Comparison of ENCODE assay signal across 27 cellular contexts in the genomic region with DNA sequence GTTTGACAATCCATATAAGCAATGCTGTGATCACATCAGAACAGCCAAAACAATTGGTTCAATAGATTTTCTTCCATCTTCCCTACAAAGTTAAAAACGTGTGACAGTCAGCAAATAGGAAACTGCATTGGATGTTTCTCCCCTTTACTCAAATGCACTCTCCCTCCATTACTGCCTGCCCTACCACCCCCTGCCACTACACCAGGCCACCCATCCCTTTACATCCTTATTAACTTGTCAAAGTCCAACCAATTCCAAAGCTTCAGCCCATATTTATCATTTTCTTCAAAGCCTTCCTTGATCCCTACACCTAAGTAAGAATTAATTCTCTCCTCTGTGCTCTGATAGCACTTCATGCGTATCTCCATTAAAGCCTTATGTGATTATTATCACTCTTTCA. TPM values are rescaled to one million over a fixed set of nuclear protein-coding genes. Genes with fewer than 3 reads are reported as not detected.
DNase-seq lines count a peak whose midpoint lies in the region; ATAC-seq lines count a peak whose summit lies in the region.
"Had no signal": no experiment of that assay in that cellular context is flagged by ENCODE, and none has a peak within 500 bp of the region (broad histone marks: within the 10 kb centered on the region; RNA-seq: fewer than 3 reads in every experiment).

No MANE protein-coding gene starts in this region.

- no peaks in the 10 kb centered on the region for H3K27me3 Mint-ChIP-seq in activated T-cell treated with anti-CD3 and anti-CD28 coated beads, Interleukin-2, amount 50 U/mL, for 24 hours
- no peaks in the 10 kb centered on the region for H3K27me3 Mint-ChIP-seq in activated CD8-positive, alpha-beta T cell treated with anti-CD3 and anti-CD28 coated beads, Interleukin-2, amount 10 ng/mL, durations not matched to agents 7 days and 5 days (ENCODE audit: low read depth)
- H3K27me3 Mint-ChIP-seq in naive thymus-derived CD8-positive, alpha-beta T cell, result no peaks in the 10 kb centered on the region
- H3K27me3 Mint-ChIP-seq: stimulated activated memory B cell treated with anti-CD40 and anti-IgM and Interleukin-4, amounts not matched to agents 10 μg/mL and 1 μg/mL and 100 μg/mL, for 72 hours had no signal

- peak overlapping the region; percentile 82 for H3K27ac Mint-ChIP-seq in activated T-cell treated with anti-CD3 and anti-CD28 coated beads, Interleukin-2, amount 50 U/mL, for 24 hours
- peak overlapping the region; percentile 53 for H3K27ac Mint-ChIP-seq in activated CD8-positive, alpha-beta T cell treated with anti-CD3 and anti-CD28 coated beads, Interleukin-2, amount 10 ng/mL, durations not matched to agents 7 days and 5 days
- H3K27ac Mint-ChIP-seq in naive thymus-derived CD8-positive, alpha-beta T cell, result peak overlapping the region; percentile 32 to 88 (median 80)
- H3K27ac Mint-ChIP-seq: natural killer cell; stimulated activated memory B cell treated with anti-CD40 and anti-IgM and Interleukin-4, amounts not matched to agents 10 μg/mL and 1 μg/mL and 100 μg/mL, for 72 hours had no signal

- POLR2A ChIA-PET in activated CD8-positive, alpha-beta T cell treated with anti-CD3 and anti-CD28 coated beads, Interleukin-2, amount 10 ng/mL, durations not matched to agents 7 days and 5 days (lab: Charles Lee), result interaction anchor here (0.5 kb wide), 1 partner anchor 85 kb away, joined by 3 read pairs; no protein-coding TSS in a partner anchor
- POLR2A ChIA-PET in naive thymus-derived CD8-positive, alpha-beta T cell (lab: Charles Lee), result interaction anchor here (0.9 to 1.8 kb wide), 2 partner anchors 60 to 63 kb away, joined by 3 to 6 read pairs; no protein-coding TSS in a partner anchor

- peak overlapping the region; percentile 1 for H3K4me3 Mint-ChIP-seq in activated T-cell treated with anti-CD3 and anti-CD28 coated beads, Interleukin-2, amount 50 U/mL, for 24 hours
- H3K4me3 Mint-ChIP-seq in activated CD8-positive, alpha-beta T cell treated with anti-CD3 and anti-CD28 coated beads, Interleukin-2, amount 10 ng/mL, durations not matched to agents 7 days and 5 days, result no peak overlapping the region
- H3K4me3 Mint-ChIP-seq in naive thymus-derived CD8-positive, alpha-beta T cell, result peak overlapping the region in 8 of 10 donors; percentile 24 to 44 (median 34)
- H3K4me3 Mint-ChIP-seq: natural killer cell; stimulated activated memory B cell treated with anti-CD40 and anti-IgM and Interleukin-4, amounts not matched to agents 10 μg/mL and 1 μg/mL and 100 μg/mL, for 72 hours had no signal

- H3K4me1 Mint-ChIP-seq in activated T-cell treated with anti-CD3 and anti-CD28 coated beads, Interleukin-2, amount 50 U/mL, for 24 hours (ENCODE audit: low read depth), result peaks cover 73% of the 10 kb centered on the region
- peaks cover 70% of the 10 kb centered on the region for H3K4me1 Mint-ChIP-seq in activated CD8-positive, alpha-beta T cell treated with anti-CD3 and anti-CD28 coated beads, Interleukin-2, amount 10 ng/mL, durations not matched to agents 7 days and 5 days (ENCODE audit: low read depth)
- peaks cover 36 to 82% (median 74%) of the 10 kb centered on the region in 4 donors for H3K4me1 Mint-ChIP-seq in naive thymus-derived CD8-positive, alpha-beta T cell
- H3K4me1 Mint-ChIP-seq: stimulated activated memory B cell treated with anti-CD40 and anti-IgM and Interleukin-4, amounts not matched to agents 10 μg/mL and 1 μg/mL and 100 μg/mL, for 72 hours had no signal

- CTCF ChIA-PET in activated CD8-positive, alpha-beta T cell treated with anti-CD3 and anti-CD28 coated beads, Interleukin-2, amount 10 ng/mL, durations not matched to agents 7 days and 5 days (lab: Charles Lee), result interaction anchor here (0.6 to 2.8 kb wide), 14 partner anchors 9 to 469 kb away, joined by 3 to 10 read pairs (median 3); partner anchors contain the start of gene THEMIS

- DNase-seq in activated T-cell treated with anti-CD3 and anti-CD28 coated beads, Interleukin-2, amount 50 U/mL, for 24 hours, result no peak
- no peak for DNase-seq in activated T-cell treated with anti-CD3 and anti-CD28 coated beads for 4 hours
- DNase-seq in ELF-1 (ENCODE audit: low read depth, low spot score), result peak; percentile 2
- no peak for DNase-seq in activated CD8-positive, alpha-beta T cell treated with anti-CD3 and anti-CD28 coated beads, Interleukin-2, amount 10 ng/mL, durations not matched to agents 7 days and 5 days
- DNase-seq in naive thymus-derived CD8-positive, alpha-beta T cell, result no peak
- DNase-seq in NCI-H510A treated with DMSO at 0.1 percent for 48 hours (lab: John Stamatoyannopoulos, UW), result no peak
- DNase-seq in NCI-H2171 (lab: John Stamatoyannopoulos, UW), result no peak
- DNase-seq: activated CD4-positive, CD25-positive, alpha-beta regulatory T cell; activated effector memory CD4-positive, alpha-beta T cell treated with anti-CD3 and anti-CD28 coated beads, Interleukin-2, amount 50 U/mL, for 16 hours; anterior cingulate cortex; BE2C; cortex of kidney; esophagus squamous epithelium; IMR-90; left lung; natural killer cell; NCI-H2081; ovary; retina; SHP77; testis had no signal

- H3K36me3 Mint-ChIP-seq in activated T-cell treated with anti-CD3 and anti-CD28 coated beads, Interleukin-2, amount 50 U/mL, for 24 hours (ENCODE audit: low read depth), result peaks cover 22% of the 10 kb centered on the region
- H3K36me3 Mint-ChIP-seq in activated CD8-positive, alpha-beta T cell treated with anti-CD3 and anti-CD28 coated beads, Interleukin-2, amount 10 ng/mL, durations not matched to agents 7 days and 5 days (ENCODE audit: low read depth), result peaks cover 66% of the 10 kb centered on the region
- peaks cover 5 to 45% (median 18%) of the 10 kb centered on the region in 3 donors for H3K36me3 Mint-ChIP-seq in naive thymus-derived CD8-positive, alpha-beta T cell
- H3K36me3 Mint-ChIP-seq: natural killer cell; stimulated activated memory B cell treated with anti-CD40 and anti-IgM and Interleukin-4, amounts not matched to agents 10 μg/mL and 1 μg/mL and 100 μg/mL, for 72 hours had no signal

- peak; percentile 45 for ATAC-seq in activated CD8-positive, alpha-beta T cell treated with anti-CD3 and anti-CD28 coated beads, Interleukin-2, amount 10 ng/mL, durations not matched to agents 7 days and 5 days
- ATAC-seq in naive thymus-derived CD8-positive, alpha-beta T cell, result peak; percentile 39 to 50
- ATAC-seq in GM21737 (IDR thresholded peaks at IDR 0.05; ENCODE audit: unreplicated experiment), result no peak
- ATAC-seq: GM12878; left lung; natural killer cell; stimulated activated memory B cell treated with anti-CD40 and anti-IgM and Interleukin-4, amounts not matched to agents 10 μg/mL and 1 μg/mL and 100 μg/mL, for 72 hours had no signal

- no peaks in the 10 kb centered on the region for H3K9me3 Mint-ChIP-seq in activated T-cell treated with anti-CD3 and anti-CD28 coated beads, Interleukin-2, amount 50 U/mL, for 24 hours
- no peaks in the 10 kb centered on the region for H3K9me3 Mint-ChIP-seq in activated CD8-positive, alpha-beta T cell treated with anti-CD3 and anti-CD28 coated beads, Interleukin-2, amount 10 ng/mL, durations not matched to agents 7 days and 5 days (ENCODE audit: insufficient read depth)
- H3K9me3 Mint-ChIP-seq in naive thymus-derived CD8-positive, alpha-beta T cell, result peaks cover 0 to 2% (median 0%) of the 10 kb centered on the region in 9 donors
- H3K9me3 Mint-ChIP-seq: natural killer cell; stimulated activated memory B cell treated with anti-CD40 and anti-IgM and Interleukin-4, amounts not matched to agents 10 μg/mL and 1 μg/mL and 100 μg/mL, for 72 hours had no signal

RNA-seq across cellular contexts. Expression of gene THEMIS, which starts 41.9 kb away (rescaled TPM):
- total RNA-seq in activated CD8-positive, alpha-beta T cell treated with anti-CD3 and anti-CD28 coated beads, Interleukin-2, amount 10 ng/mL, durations not matched to agents 7 days and 5 days, result 100 to 1,000 TPM; 142 to 144 TPM
- 100 to 1,000 TPM; 128 TPM for total RNA-seq in naive thymus-derived CD8-positive, alpha-beta T cell
- 100 to 1,000 TPM; 168 to 212 (median 183) TPM for polyA plus RNA-seq in naive thymus-derived CD8-positive, alpha-beta T cell
- total RNA-seq: hepatocyte, IMR-90, M059J, smooth muscle cell had no signal
- polyA plus RNA-seq: hepatocyte, IMR-90, smooth muscle cell had no signal
